15 cellular contexts compared by ENCODE assay signal in the genomic region with DNA sequence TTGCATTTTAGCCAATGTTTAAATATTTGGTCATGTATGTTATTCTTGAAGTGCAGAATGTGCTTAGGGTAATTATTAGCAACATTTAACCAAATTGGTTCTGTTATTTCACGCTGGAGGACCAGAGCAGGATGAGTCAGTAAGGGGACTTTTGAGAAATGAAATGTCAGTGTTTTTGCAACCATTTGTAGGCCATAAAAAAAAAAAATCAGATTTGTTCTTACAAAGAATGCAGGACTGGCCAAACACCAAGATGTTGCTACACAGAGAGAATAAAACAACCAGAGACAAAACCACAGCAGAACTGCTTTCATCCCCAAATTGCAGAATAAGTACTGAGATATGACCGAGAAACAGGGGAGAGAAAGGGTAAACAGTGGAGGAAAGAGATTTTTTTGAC.
DNase-seq lines count a peak whose midpoint lies in the region; ATAC-seq and TF ChIP-seq lines count a peak whose summit lies in the region.
"Had no signal": no experiment of that assay in that cellular context is flagged by ENCODE, and none has a peak within 500 bp of the region (broad histone marks: within the 10 kb centered on the region; RNA-seq: fewer than 3 reads in every experiment).

No MANE protein-coding gene starts in this region.

- H3K4me3 ChIP-seq in right lobe of liver, result no peak overlapping the region
- H3K4me3 ChIP-seq in transverse colon, result no peak overlapping the region

- DNase-seq in HCEC 1CT (peak; percentile 77), epidermal melanocyte (ENCODE audit: insufficient read length, low spot score) (peak; percentile 33), right lobe of liver (no peak), transverse colon (no peak), endothelial cell (ENCODE audit: low spot score) (no peak), dermis blood vessel endothelial cell (no peak)
- DNase-seq in effector CD4-positive, alpha-beta T cell, result no peak
- DNase-seq in activated effector memory CD4-positive, alpha-beta T cell treated with Interleukin-2 at 50 U/mL for 16 hours, result no peak
- DNase-seq: activated B cell treated with CpG ODN at 0.5 μM for 24 hours; DMS153; effector memory CD8-positive, alpha-beta T cell; KBM-7; left colon; NCI-H345 had no signal

- H3K4me1 ChIP-seq in right lobe of liver (peaks cover 0 to 6% (median 0%) of the 10 kb centered on the region in 4 donors), transverse colon (peaks cover 0 to 9% (median 1%) of the 10 kb centered on the region in 4 donors)

- TF ChIP-seq CTCF in right lobe of liver (IDR thresholded peaks at IDR 0.05) (no peak), transverse colon (IDR thresholded peaks at IDR 0.05) (no peak), endothelial cell (IDR thresholded peaks at IDR 0.05; ENCODE audit: unreplicated experiment) (no peak)

- in situ Hi-C loops in transverse colon (cut with MboI; ENCODE audit: low pct_ligation_motif_present in 1 of 4, low pct_unique_long_range_greater_than_20kb in 1 of 4, low sequenced_read_pairs in 3 of 4), result no loop called here

- H3K4me3 Mint-ChIP-seq in endothelial cell (ENCODE audit: unreplicated experiment), result no peak overlapping the region
- H3K4me3 Mint-ChIP-seq: activated B cell treated with CpG ODN at 0.5 μM for 24 hours; effector memory CD8-positive, alpha-beta T cell had no signal

- H3K36me3 ChIP-seq in right lobe of liver (no peaks in the 10 kb centered on the region), transverse colon (no peaks in the 10 kb centered on the region)

- intact Hi-C loops in right lobe of liver (cut with DNase I) (no loop called here), transverse colon (cut with DNase I; ENCODE audit: low total_unique reads) (loop anchor here (5.0 kb wide), 1 partner anchor 50 kb away; no protein-coding TSS in a partner anchor)

- H3K27me3 Mint-ChIP-seq in endothelial cell (ENCODE audit: unreplicated experiment), result no peaks in the 10 kb centered on the region
- H3K27me3 Mint-ChIP-seq: activated B cell treated with CpG ODN at 0.5 μM for 24 hours had no signal

- ATAC-seq in right lobe of liver, result peak in 3 of 4 donors; percentile 30 to 79 (median 48)
- ATAC-seq: effector memory CD8-positive, alpha-beta T cell; left colon had no signal

- no peak for TF ChIP-seq POLR2A in right lobe of liver (IDR thresholded peaks at IDR 0.05)
- TF ChIP-seq POLR2A in transverse colon (IDR thresholded peaks at IDR 0.05), result no peak

- H3K27ac ChIP-seq in right lobe of liver (no peak overlapping the region), transverse colon (peak overlapping the region; percentile 25 to 64 (median 44))

- peaks cover 3% of the 10 kb centered on the region for H3K4me1 Mint-ChIP-seq in endothelial cell (ENCODE audit: unreplicated experiment)
- H3K4me1 Mint-ChIP-seq: activated B cell treated with CpG ODN at 0.5 μM for 24 hours had no signal

- no peak for TF ChIP-seq EP300 in transverse colon (IDR thresholded peaks at IDR 0.05; ENCODE audit: low read depth)

- H3K27ac Mint-ChIP-seq in endothelial cell (ENCODE audit: unreplicated experiment), result no peak overlapping the region
- H3K27ac Mint-ChIP-seq: activated B cell treated with CpG ODN at 0.5 μM for 24 hours; activated T-helper 2 cell treated with anti-CD3 and anti-CD28 coated beads, Interferon-gamma antibody, Interleukin-2, Interleukin-4, amounts not matched to agents 10 μg/mL and 5 μg/mL and 100 μg/mL, durations not matched to agents 14 hours and 24 hours and 36 hours; effector memory CD8-positive, alpha-beta T cell had no signal

- no peaks in the 10 kb centered on the region for H3K27me3 ChIP-seq in right lobe of liver
- H3K27me3 ChIP-seq in transverse colon, result no peaks in the 10 kb centered on the region

- peaks cover 23% of the 10 kb centered on the region for H3K36me3 Mint-ChIP-seq in endothelial cell (ENCODE audit: low read depth, unreplicated experiment)

- peaks cover 0 to 7% (median 0%) of the 10 kb centered on the region in 4 donors for H3K9me3 ChIP-seq in right lobe of liver
- H3K9me3 ChIP-seq in transverse colon, result peaks cover 18 to 27% of the 10 kb centered on the region in 2 donors

- 22% methylated on average over 2 of the region's 2 CpGs for WGBS in right lobe of liver (ENCODE audit: insufficient coverage, low coverage, low lambda C conversion rate, missing lambda C conversion rate)
- 61 to 75% methylated on average over 1 to 2 of the region's 2 CpGs for WGBS in transverse colon (ENCODE audit: low coverage in 1 of 2), 2 donors

- H3K9me3 Mint-ChIP-seq in endothelial cell (ENCODE audit: unreplicated experiment), result peaks cover 7% of the 10 kb centered on the region

Comparison
In these comparisons a context has a peak if more than half of its experiments do, and no peak if none do; other contexts are left out.
1. DNase-seq: peak in HCEC 1CT (single experiment) and epidermal melanocyte (single experiment); none in right lobe of liver (0 of 3), transverse colon (single experiment), endothelial cell (single experiment), effector CD4-positive, alpha-beta T cell (single experiment), activated effector memory CD4-positive, alpha-beta T cell treated with Interleukin-2 at 50 U/mL for 16 hours (single experiment) and dermis blood vessel endothelial cell (single experiment).
2. H3K27ac ChIP-seq: peak in transverse colon (4 of 4); none in right lobe of liver (0 of 3).